ENCODE assay signal across 11 cellular contexts in the genomic region with DNA sequence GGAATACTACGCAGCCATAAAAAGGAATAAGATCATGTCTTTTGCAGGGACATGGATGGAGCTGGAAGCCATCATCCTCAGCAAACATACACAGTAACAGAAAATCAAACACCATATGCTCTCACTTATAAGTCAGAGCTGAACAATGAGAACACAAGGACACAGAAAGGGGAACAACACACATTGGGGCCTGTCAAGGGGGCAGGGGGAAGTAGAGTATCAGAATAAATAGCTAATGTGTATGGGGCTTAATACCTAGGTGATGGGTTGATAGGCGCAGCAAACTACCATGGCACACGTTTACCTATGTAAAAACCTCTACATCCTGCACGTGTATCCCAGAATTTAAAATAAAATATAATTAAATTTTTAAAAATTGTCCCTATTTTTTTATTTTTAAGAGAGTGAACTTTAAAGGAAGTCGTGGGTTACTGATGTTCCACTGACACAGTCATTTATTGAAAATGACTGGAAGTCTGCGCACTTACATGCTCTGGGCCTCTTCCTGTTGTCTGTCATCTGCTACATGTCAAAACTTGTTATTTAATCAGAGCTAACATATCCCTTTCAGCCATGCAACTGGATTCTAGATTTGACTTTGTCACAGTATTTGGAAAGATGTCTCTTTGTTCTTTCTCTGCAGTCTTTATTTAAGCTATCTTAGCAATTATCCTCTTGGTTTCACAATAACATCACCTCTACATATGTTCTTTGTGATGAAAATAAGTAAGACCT.
DNase-seq lines count a peak whose midpoint lies in the region; ATAC-seq, FAIRE-seq and TF ChIP-seq lines count a peak whose summit lies in the region.
"Had no signal": no experiment of that assay in that cellular context is flagged by ENCODE, and none has a peak within 500 bp of the region (broad histone marks: within the 10 kb centered on the region; RNA-seq: fewer than 3 reads in every experiment).

No MANE protein-coding gene starts in this region.

- DNase-seq in GM12892 (ENCODE audit: insufficient read length), result no peak
- no peak for DNase-seq in midbrain (lab: John Stamatoyannopoulos, UW)
- no peak for DNase-seq in SW 1271 (lab: John Stamatoyannopoulos, UW)
- no peak for DNase-seq in SW480 (ENCODE audit: low spot score)
- DNase-seq in stimulated activated CD4-positive, alpha-beta T cell treated with anti-CD3 and anti-CD28 coated beads, Interleukin-1b, Interleukin-23, amount 100 ng/mL, for 48 hours, result no peak
- DNase-seq: activated T-cell treated with anti-CD3 and anti-CD28 coated beads for 4 hours, C1 segment of cervical spinal cord had no signal

- TF ChIP-seq POLR2A in GM12892 (IDR thresholded peaks at IDR 0.05; ENCODE audit: low read depth, low read length), result no peak

- peak; percentile 24 for FAIRE-seq in GM12892 (lab: Jason Lieb, UNC)
- FAIRE-seq: RCC 7860 had no signal

- ATAC-seq in GM19463 (IDR thresholded peaks at IDR 0.05; ENCODE audit: unreplicated experiment), result peak; percentile 54
- ATAC-seq in HG03378 (IDR thresholded peaks at IDR 0.05; ENCODE audit: unreplicated experiment), result peak; percentile 95
- peak; percentile 50; the same call in 1 of the 3 replicates for ATAC-seq in SK-N-SH treated with all-trans-retinoic acid at 6 μM for 48 hours

TF ChIP-seq in SK-N-SH treated with all-trans-retinoic acid at 6 μM for 48 hours, 23 proteins besides CTCF, POLR2A, EP300 and RAD21:
- TF ChIP-seq CREB5 (CRISPR knock-in tag; IDR thresholded peaks at IDR 0.05; ENCODE audit: low read depth) (peak; percentile 27; the same call in 1 of the 2 replicates), ZFP30 (CRISPR knock-in tag; IDR thresholded peaks at IDR 0.05) (0 out of 2 replicates have a peak, but pooled peaks have one; percentile 4), ESRRG (CRISPR knock-in tag; IDR thresholded peaks at IDR 0.05) (no peak), ZNF70 (CRISPR knock-in tag; IDR thresholded peaks at IDR 0.05) (0 out of 2 replicates have a peak, but pooled peaks have one; percentile 40), ZNF565 (CRISPR knock-in tag; conservative IDR thresholded peaks at IDR 0.05; ENCODE audit: low read depth) (no peak), OSR1 (CRISPR knock-in tag; IDR thresholded peaks at IDR 0.05) (no peak), SNAI2 (CRISPR knock-in tag; IDR thresholded peaks at IDR 0.05) (no peak), ZC3H10 (CRISPR knock-in tag; IDR thresholded peaks at IDR 0.05) (no peak), PPARA (CRISPR knock-in tag; IDR thresholded peaks at IDR 0.05; ENCODE audit: borderline replicate concordance) (no peak), PATZ1 (CRISPR knock-in tag; IDR thresholded peaks at IDR 0.05; ENCODE audit: borderline replicate concordance) (no peak), CSDC2 (CRISPR knock-in tag; IDR thresholded peaks at IDR 0.05) (no peak), RARB (CRISPR knock-in tag; IDR thresholded peaks at IDR 0.05) (no peak), ARNTL (CRISPR knock-in tag; IDR thresholded peaks at IDR 0.05; ENCODE audit: borderline replicate concordance, low read depth) (no peak), TOX (CRISPR knock-in tag; IDR thresholded peaks at IDR 0.05; ENCODE audit: borderline replicate concordance) (no peak), ZFP3 (CRISPR knock-in tag; IDR thresholded peaks at IDR 0.05) (0 out of 2 replicates have a peak, but pooled peaks have one; percentile 46), ZNF8 (CRISPR knock-in tag; IDR thresholded peaks at IDR 0.05) (0 out of 2 replicates have a peak, but pooled peaks have one; percentile 52), POU6F1 (CRISPR knock-in tag; IDR thresholded peaks at IDR 0.05; ENCODE audit: borderline replicate concordance, low read depth) (no peak), GLIS3 (CRISPR knock-in tag; IDR thresholded peaks at IDR 0.05) (no peak), ISL1 (CRISPR knock-in tag; IDR thresholded peaks at IDR 0.05) (peak; percentile 86), TCF4 (CRISPR knock-in tag; IDR thresholded peaks at IDR 0.05; ENCODE audit: borderline replicate concordance) (peak; percentile 86), BACH2 (CRISPR knock-in tag; IDR thresholded peaks at IDR 0.05; ENCODE audit: borderline replicate concordance) (no peak)
- TF ChIP-seq, protein P1, sequence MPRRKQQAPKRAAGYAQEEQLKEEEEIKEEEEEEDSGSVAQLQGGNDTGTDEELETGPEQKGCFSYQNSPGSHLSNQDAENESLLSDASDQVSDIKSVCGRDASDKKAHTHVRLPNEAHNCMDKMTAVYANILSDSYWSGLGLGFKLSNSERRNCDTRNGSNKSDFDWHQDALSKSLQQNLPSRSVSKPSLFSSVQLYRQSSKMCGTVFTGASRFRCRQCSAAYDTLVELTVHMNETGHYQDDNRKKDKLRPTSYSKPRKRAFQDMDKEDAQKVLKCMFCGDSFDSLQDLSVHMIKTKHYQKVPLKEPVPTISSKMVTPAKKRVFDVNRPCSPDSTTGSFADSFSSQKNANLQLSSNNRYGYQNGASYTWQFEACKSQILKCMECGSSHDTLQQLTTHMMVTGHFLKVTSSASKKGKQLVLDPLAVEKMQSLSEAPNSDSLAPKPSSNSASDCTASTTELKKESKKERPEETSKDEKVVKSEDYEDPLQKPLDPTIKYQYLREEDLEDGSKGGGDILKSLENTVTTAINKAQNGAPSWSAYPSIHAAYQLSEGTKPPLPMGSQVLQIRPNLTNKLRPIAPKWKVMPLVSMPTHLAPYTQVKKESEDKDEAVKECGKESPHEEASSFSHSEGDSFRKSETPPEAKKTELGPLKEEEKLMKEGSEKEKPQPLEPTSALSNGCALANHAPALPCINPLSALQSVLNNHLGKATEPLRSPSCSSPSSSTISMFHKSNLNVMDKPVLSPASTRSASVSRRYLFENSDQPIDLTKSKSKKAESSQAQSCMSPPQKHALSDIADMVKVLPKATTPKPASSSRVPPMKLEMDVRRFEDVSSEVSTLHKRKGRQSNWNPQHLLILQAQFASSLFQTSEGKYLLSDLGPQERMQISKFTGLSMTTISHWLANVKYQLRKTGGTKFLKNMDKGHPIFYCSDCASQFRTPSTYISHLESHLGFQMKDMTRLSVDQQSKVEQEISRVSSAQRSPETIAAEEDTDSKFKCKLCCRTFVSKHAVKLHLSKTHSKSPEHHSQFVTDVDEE (CRISPR knock-in tag; IDR thresholded peaks at IDR 0.05), result peak; percentile 84
- TF ChIP-seq, protein P2, sequence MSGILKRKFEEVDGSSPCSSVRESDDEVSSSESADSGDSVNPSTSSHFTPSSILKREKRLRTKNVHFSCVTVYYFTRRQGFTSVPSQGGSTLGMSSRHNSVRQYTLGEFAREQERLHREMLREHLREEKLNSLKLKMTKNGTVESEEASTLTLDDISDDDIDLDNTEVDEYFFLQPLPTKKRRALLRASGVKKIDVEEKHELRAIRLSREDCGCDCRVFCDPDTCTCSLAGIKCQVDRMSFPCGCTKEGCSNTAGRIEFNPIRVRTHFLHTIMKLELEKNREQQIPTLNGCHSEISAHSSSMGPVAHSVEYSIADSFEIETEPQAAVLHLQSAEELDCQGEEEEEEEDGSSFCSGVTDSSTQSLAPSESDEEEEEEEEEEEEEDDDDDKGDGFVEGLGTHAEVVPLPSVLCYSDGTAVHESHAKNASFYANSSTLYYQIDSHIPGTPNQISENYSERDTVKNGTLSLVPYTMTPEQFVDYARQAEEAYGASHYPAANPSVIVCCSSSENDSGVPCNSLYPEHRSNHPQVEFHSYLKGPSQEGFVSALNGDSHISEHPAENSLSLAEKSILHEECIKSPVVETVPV (CRISPR knock-in tag; IDR thresholded peaks at IDR 0.05), result no peak
